ENCODE assay signal across 21 cellular contexts in genomic region chr9:121641228-121641611, GRCh38. TPM values are rescaled to one million over a fixed set of nuclear protein-coding genes. Genes with fewer than 3 reads are reported as not detected.
DNase-seq lines count a peak whose midpoint lies in the region; ATAC-seq, FAIRE-seq and TF ChIP-seq lines count a peak whose summit lies in the region.
"Had no signal": no experiment of that assay in that cellular context is flagged by ENCODE, and none has a peak within 500 bp of the region (broad histone marks: within the 10 kb centered on the region; RNA-seq: fewer than 3 reads in every experiment).

No MANE protein-coding gene starts in this region.

- H2AFZ ChIP-seq in neural progenitor cell (replicated peaks): no peak overlapping the region
- H2AFZ ChIP-seq: PC-9 had no signal

- H3K4me2 ChIP-seq in neural progenitor cell: no peak overlapping the region
- H3K4me2 ChIP-seq: PC-9 had no signal

- H3K9ac ChIP-seq in colonic mucosa (ENCODE audit: low read depth in 2 of 2, low read length in 2 of 2): no peak overlapping the region
- H3K9ac ChIP-seq in neural progenitor cell: no peak overlapping the region

- CTCF ChIA-PET in HEK293 (lab: Yijun Ruan, JAX): interaction anchor here (0.9 to 1.9 kb wide), 15 partner anchors 9 to 352 kb away, joined by 3 to 18 read pairs (median 4); no protein-coding TSS in a partner anchor
- CTCF ChIA-PET in activated CD8-positive, alpha-beta T cell treated with anti-CD3 and anti-CD28 coated beads, Interleukin-2, amount 10 ng/mL, durations not matched to agents 7 days and 5 days (lab: Charles Lee): interaction anchor here (0.7 to 1.3 kb wide), 4 partner anchors 20 to 95 kb away, joined by 3 to 4 read pairs (median 3); no protein-coding TSS in a partner anchor

- 75 to 98% (median 87%) methylated on average over 2 of the region's 2 CpGs for WGBS in spleen, 5 donors

- peaks cover 3% of the 10 kb centered on the region for H3K27me3 Mint-ChIP-seq in neural progenitor cell (ENCODE audit: insufficient read depth, low read depth)
- H3K27me3 Mint-ChIP-seq in activated CD8-positive, alpha-beta T cell treated with anti-CD3 and anti-CD28 coated beads, Interleukin-2, amount 10 ng/mL, durations not matched to agents 7 days and 5 days (ENCODE audit: low read depth): peaks cover 6% of the 10 kb centered on the region

- DNase-seq in colonic mucosa: no peak
- no peak for DNase-seq in neural progenitor cell (ENCODE audit: low spot score)
- DNase-seq in spleen: peak; percentile 22
- no peak for DNase-seq in hypothalamus (lab: John Stamatoyannopoulos, UW)
- no peak for DNase-seq in HTR-8/SVneo (ENCODE audit: insufficient read length, low spot score)
- no peak for DNase-seq in activated CD8-positive, alpha-beta T cell treated with anti-CD3 and anti-CD28 coated beads, Interleukin-2, amount 10 ng/mL, durations not matched to agents 7 days and 5 days
- DNase-seq: BE2C, DMS79, H9, KG1, NCI-H1092, NCI-H1436 treated with DMSO at 0.1 percent for 48 hours, NCI-H1930, NCI-H2227 treated with DMSO at 0.1 percent for 48 hours, NCI-H510A, NCI-H748 treated with DMSO at 0.1 percent for 48 hours, PC-9, RPMI8226, SHP77 had no signal

- no peaks in the 10 kb centered on the region for H3K9me3 Mint-ChIP-seq in neural progenitor cell
- H3K9me3 Mint-ChIP-seq in activated CD8-positive, alpha-beta T cell treated with anti-CD3 and anti-CD28 coated beads, Interleukin-2, amount 10 ng/mL, durations not matched to agents 7 days and 5 days (ENCODE audit: insufficient read depth): no peaks in the 10 kb centered on the region
- H3K9me3 Mint-ChIP-seq: H9 had no signal

- H4K20me1 ChIP-seq in neural progenitor cell (ENCODE audit: low read depth): peaks cover 63% of the 10 kb centered on the region

- intact Hi-C loops in colonic mucosa (cut with DNase I) (no loop called here), spleen (cut with DNase I; ENCODE audit: low total_unique reads) (no loop called here)

- POLR2A ChIA-PET in HEK293 (lab: Yijun Ruan, JAX): no interaction called here
- POLR2A ChIA-PET in activated CD8-positive, alpha-beta T cell treated with anti-CD3 and anti-CD28 coated beads, Interleukin-2, amount 10 ng/mL, durations not matched to agents 7 days and 5 days (lab: Charles Lee): no interaction called here

- no peak overlapping the region for H3K27ac ChIP-seq in HEK293 (ENCODE audit: extremely low read depth, low read depth, low read length)
- peak overlapping the region; percentile 81 for H3K27ac ChIP-seq in colonic mucosa
- no peak overlapping the region for H3K27ac ChIP-seq in neural progenitor cell
- H3K27ac ChIP-seq in spleen: no peak overlapping the region
- H3K27ac ChIP-seq: PC-9 had no signal

- peaks cover 2% of the 10 kb centered on the region for H3F3A ChIP-seq in neural progenitor cell (ENCODE audit: low read depth)

- no peak overlapping the region for H3K4me3 Mint-ChIP-seq in neural progenitor cell
- no peak overlapping the region for H3K4me3 Mint-ChIP-seq in activated CD8-positive, alpha-beta T cell treated with anti-CD3 and anti-CD28 coated beads, Interleukin-2, amount 10 ng/mL, durations not matched to agents 7 days and 5 days
- H3K4me3 Mint-ChIP-seq: H9 had no signal

- FAIRE-seq in HTR-8/SVneo (lab: Jason Lieb, UNC): no peak
- FAIRE-seq: HepG2 had no signal

- H3K4me3 ChIP-seq in HEK293 (ENCODE audit: low read depth, low read length): no peak overlapping the region
- no peak overlapping the region for H3K4me3 ChIP-seq in colonic mucosa
- H3K4me3 ChIP-seq in neural progenitor cell: no peak overlapping the region
- H3K4me3 ChIP-seq in spleen: no peak overlapping the region
- H3K4me3 ChIP-seq: PC-9 had no signal

- H3K9me3 ChIP-seq in HEK293 (ENCODE audit: control insufficient read depth, insufficient read depth, low read depth, low read length): no peaks in the 10 kb centered on the region
- H3K9me3 ChIP-seq in colonic mucosa: no peaks in the 10 kb centered on the region
- H3K9me3 ChIP-seq in neural progenitor cell (ENCODE audit: low read depth): no peaks in the 10 kb centered on the region
- peaks cover 0 to 3% (median 0%) of the 10 kb centered on the region in 8 donors for H3K9me3 ChIP-seq in spleen
- H3K9me3 ChIP-seq: BE2C had no signal

- no peak for ATAC-seq in activated CD8-positive, alpha-beta T cell treated with anti-CD3 and anti-CD28 coated beads, Interleukin-2, amount 10 ng/mL, durations not matched to agents 7 days and 5 days

- TF ChIP-seq POLR2A in spleen (IDR thresholded peaks at IDR 0.05): no peak

- H3K27me3 ChIP-seq in colonic mucosa: no peaks in the 10 kb centered on the region
- no peaks in the 10 kb centered on the region for H3K27me3 ChIP-seq in neural progenitor cell
- peaks cover 0 to 12% (median 0%) of the 10 kb centered on the region in 7 donors for H3K27me3 ChIP-seq in spleen (replicated peaks in 1 of 7)
- H3K27me3 ChIP-seq: BE2C had no signal

- peak overlapping the region; percentile 5 for H3K27ac Mint-ChIP-seq in neural progenitor cell
- no peak overlapping the region for H3K27ac Mint-ChIP-seq in activated CD8-positive, alpha-beta T cell treated with anti-CD3 and anti-CD28 coated beads, Interleukin-2, amount 10 ng/mL, durations not matched to agents 7 days and 5 days
- H3K27ac Mint-ChIP-seq: H9 had no signal

- H3K36me3 ChIP-seq in HEK293 (ENCODE audit: control insufficient read depth in 2 of 2, insufficient read depth in 1 of 2, low read length in 2 of 2) (no peaks in the 10 kb centered on the region), colonic mucosa (no peaks in the 10 kb centered on the region), neural progenitor cell (no peaks in the 10 kb centered on the region), spleen (no peaks in the 10 kb centered on the region)
- H3K36me3 ChIP-seq: BE2C had no signal

- H3K36me3 Mint-ChIP-seq in neural progenitor cell: no peaks in the 10 kb centered on the region
- H3K36me3 Mint-ChIP-seq in activated CD8-positive, alpha-beta T cell treated with anti-CD3 and anti-CD28 coated beads, Interleukin-2, amount 10 ng/mL, durations not matched to agents 7 days and 5 days (ENCODE audit: low read depth): no peaks in the 10 kb centered on the region

- H3K79me2 ChIP-seq in neural progenitor cell (ENCODE audit: low read depth): no peaks in the 10 kb centered on the region

- H3K4me1 Mint-ChIP-seq in neural progenitor cell: peaks cover 62% of the 10 kb centered on the region
- H3K4me1 Mint-ChIP-seq in activated CD8-positive, alpha-beta T cell treated with anti-CD3 and anti-CD28 coated beads, Interleukin-2, amount 10 ng/mL, durations not matched to agents 7 days and 5 days (ENCODE audit: low read depth): no peaks in the 10 kb centered on the region

- TF ChIP-seq CTCF in HEK293 (tag by site-specific recombination; IDR thresholded peaks at IDR 0.05) (no peak), colonic mucosa (IDR thresholded peaks at IDR 0.05) (no peak), neural progenitor cell (IDR thresholded peaks at IDR 0.05) (no peak), spleen (IDR thresholded peaks at IDR 0.05 in 8 of 11, conservative IDR thresholded peaks at IDR 0.05 in 3 of 11) (no peak)

- H3K4me1 ChIP-seq in HEK293 (ENCODE audit: control insufficient read depth, insufficient read depth, low read length): no peaks in the 10 kb centered on the region
- H3K4me1 ChIP-seq in colonic mucosa: peaks cover 13% of the 10 kb centered on the region
- H3K4me1 ChIP-seq in neural progenitor cell: peaks cover 25% of the 10 kb centered on the region
- H3K4me1 ChIP-seq in spleen: peaks cover 0 to 32% (median 14%) of the 10 kb centered on the region in 6 donors

TF ChIP-seq in HEK293, 187 proteins besides CTCF, POLR2A, EP300 and RAD21:
- TF ChIP-seq GFI1B (tag by site-specific recombination; IDR thresholded peaks at IDR 0.05): no peak
- peak; percentile 65; the same call in 1 of the 2 replicates for TF ChIP-seq ZNF16 (tag by site-specific recombination; IDR thresholded peaks at IDR 0.05; ENCODE audit: low read depth)
- TF ChIP-seq ZNF292 (tag by site-specific recombination; IDR thresholded peaks at IDR 0.05; ENCODE audit: borderline replicate concordance, low read depth): no peak
- TF ChIP-seq ZNF280C (tag by site-specific recombination; IDR thresholded peaks at IDR 0.05): no peak
- TF ChIP-seq ZNF473 (tag by site-specific recombination; IDR thresholded peaks at IDR 0.05): no peak

RNA-seq across cellular contexts. Expression of gene DAB2IP, which starts 10.2 kb away (rescaled TPM):
- total RNA-seq in colonic mucosa: 100 to 1,000 TPM; 126 to 130 TPM
- 24.3 and 41.7 TPM in 2 replicates for total RNA-seq in neural progenitor cell (ENCODE audit: low replicate concordance)
- total RNA-seq in spleen: 10 to 100 TPM; 34.1 to 83.0 (median 48.5) TPM
- polyA plus RNA-seq in spleen: 10 to 100 TPM in 1 of 3 donors, 1 to 10 TPM in 2; 5.0 to 24.2 (median 6.0) TPM
- total RNA-seq in activated CD8-positive, alpha-beta T cell treated with anti-CD3 and anti-CD28 coated beads, Interleukin-2, amount 10 ng/mL, durations not matched to agents 7 days and 5 days: under 1 TPM; 0.08 to 0.13 TPM

Comparison
In these comparisons a context has a peak if more than half of its experiments do, and no peak if none do; other contexts are left out.
1. RNA of gene DAB2IP, which starts 10.2 kb away (total RNA-seq): 126 to 130 TPM in colonic mucosa, 34.1 to 83.0 TPM in spleen and 24.3 to 41.7 TPM in neural progenitor cell; 0.08 to 0.13 TPM in activated CD8-positive, alpha-beta T cell treated with anti-CD3 and anti-CD28 coated beads, Interleukin-2, amount 10 ng/mL, durations not matched to agents 7 days and 5 days; every median in the first group is over 10 times any median in the second.